6 cellular contexts compared by ENCODE assay signal in genomic region chr5:5544094-5544663, GRCh38.
"Had no signal": no experiment of that assay in that cellular context is flagged by ENCODE, and none has a peak within 500 bp of the region (broad histone marks: within the 10 kb centered on the region; RNA-seq: fewer than 3 reads in every experiment).

No MANE protein-coding gene starts in this region.

- DNase-seq: activated CD4-positive, alpha-beta T cell treated with anti-CD3 and anti-CD28 coated beads, Interleukin-2, amount 50 U/mL, for 1 hour; activated naive CD8-positive, alpha-beta T cell treated with anti-CD3 and anti-CD28 coated beads, Interleukin-2, amount 10 ng/mL, durations not matched to agents 7 days and 5 days; left colon; mammary epithelial cell; mucosa of descending colon; naive thymus-derived CD4-positive, alpha-beta T cell had no signal
